ENCODE assay signal across 9 cellular contexts in genomic region chrX:110795645-110796510, GRCh38. TPM values are rescaled to one million over a fixed set of nuclear protein-coding genes. Genes with fewer than 3 reads are reported as not detected.
DNase-seq lines count a peak whose midpoint lies in the region; ATAC-seq and TF ChIP-seq lines count a peak whose summit lies in the region.
"Had no signal": no experiment of that assay in that cellular context is flagged by ENCODE, and none has a peak within 500 bp of the region (broad histone marks: within the 10 kb centered on the region; RNA-seq: fewer than 3 reads in every experiment).

CHRDL1 (minus strand) TSS chrX:110795817; CDS start chrX:110792181, 3,636 bp downstream.

- no peak for TF ChIP-seq CTCF in heart left ventricle (IDR thresholded peaks at IDR 0.05)
- no peak for TF ChIP-seq CTCF in prostate gland (IDR thresholded peaks at IDR 0.05)

- DNase-seq in DMS79 treated with DMSO at 0.1 percent for 48 hours (lab: John Stamatoyannopoulos, UW) (peak; percentile 9), DMS79 (lab: John Stamatoyannopoulos, UW) (no peak), SW480 (ENCODE audit: low spot score) (peak; percentile 12), heart left ventricle (peak in 3 of 5 donors; percentile 11 to 23 (median 19)), prostate gland (ENCODE audit: low spot score) (peak; percentile 9), HPDE6-E6E7 (ENCODE audit: extremely low spot score) (no peak)

- H3K9me3 ChIP-seq in heart left ventricle = no peaks in the 10 kb centered on the region
- no peaks in the 10 kb centered on the region for H3K9me3 ChIP-seq in prostate gland

- H3K36me3 ChIP-seq in heart left ventricle = no peaks in the 10 kb centered on the region
- no peaks in the 10 kb centered on the region for H3K36me3 ChIP-seq in prostate gland

- TF ChIP-seq POLR2A in heart left ventricle (IDR thresholded peaks at IDR 0.05) (no peak), prostate gland (IDR thresholded peaks at IDR 0.05) (no peak)

- H3K27me3 ChIP-seq in heart left ventricle (peaks cover 0 to 67% (median 0%) of the 10 kb centered on the region in 9 donors), prostate gland (replicated peaks; ENCODE audit: insufficient read depth) (no peaks in the 10 kb centered on the region)

- peak within 1 kb of the TSS in 1 of 12 donors; percentile 38 for H3K27ac ChIP-seq in heart left ventricle
- H3K27ac ChIP-seq in prostate gland = no peak within 1 kb of the TSS

- intact Hi-C loops in heart left ventricle (cut with DNase I) (no loop called here), prostate gland (cut with DNase I) (loop anchor here (10.0 kb wide), 1 partner anchor 101 kb away; no protein-coding TSS in a partner anchor)

- peak within 1 kb of the TSS in 11 of 12 donors; percentile 8 to 53 (median 37) for H3K4me3 ChIP-seq in heart left ventricle
- peak within 1 kb of the TSS; percentile 23 to 31 for H3K4me3 ChIP-seq in prostate gland

- H3K4me1 ChIP-seq in heart left ventricle (no peaks in the 10 kb centered on the region), prostate gland (replicated peaks) (no peaks in the 10 kb centered on the region)

- peak in 2 of 4 donors; percentile 22 to 47 for ATAC-seq in heart left ventricle
- no peak for ATAC-seq in GM18861 (IDR thresholded peaks at IDR 0.05; ENCODE audit: unreplicated experiment)
- no peak for ATAC-seq in GM18870 (IDR thresholded peaks at IDR 0.05; ENCODE audit: unreplicated experiment)

- WGBS in heart left ventricle, 4 donors = 2 to 29% (median 14%) methylated on average over 37 to 64 of the region's 64 CpGs
- 2% methylated on average over 51 of the region's 64 CpGs for WGBS in prostate gland

RNA-seq across cellular contexts. Expression of gene CHRDL1, which starts in this region (rescaled TPM):
- 10 to 100 TPM in 2 of 9 donors, 1 to 10 TPM in 4, under 1 TPM in 2, not detected in 1; 0.42 to 67.8 (median 2.2) TPM for total RNA-seq in heart left ventricle
- polyA plus RNA-seq in heart left ventricle = 1 to 10 TPM in 1 of 2 donors, under 1 TPM in 1; 0.53 to 1.3 TPM
- total RNA-seq in prostate gland = 10 to 100 TPM; 49.1 to 61.4 TPM
- total RNA-seq: myocyte had no signal

Comparison
In these comparisons a context has a peak if more than half of its experiments do, and no peak if none do; other contexts are left out.
1. DNase-seq: peak in DMS79 treated with DMSO at 0.1 percent for 48 hours (single experiment), SW480 (single experiment), heart left ventricle (3 of 5) and prostate gland (single experiment); none in DMS79 (single experiment) and HPDE6-E6E7 (single experiment).